ENCODE assay signal across 1 cellular context in genomic region chr6:30889921-30890645, GRCh38.
TF ChIP-seq lines count a peak whose summit lies in the region.

No MANE protein-coding gene starts in this region.

TF ChIP-seq in IMR-90, 13 proteins besides CTCF, POLR2A, EP300 and RAD21 (continued from another document):
- TF ChIP-seq ELK1 (IDR thresholded peaks at IDR 0.05; ENCODE audit: borderline replicate concordance, low read depth, low read length) (no peak), NFE2L2 (IDR thresholded peaks at IDR 0.05; ENCODE audit: low read depth, low read length) (no peak), CEBPB (IDR thresholded peaks at IDR 0.05; ENCODE audit: low read depth, low read length) (no peak), BHLHE40 (IDR thresholded peaks at IDR 0.05; ENCODE audit: low read depth, low read length) (no peak), SMC3 (IDR thresholded peaks at IDR 0.05; ENCODE audit: low read depth, low read length) (no peak), MAFK (IDR thresholded peaks at IDR 0.05; ENCODE audit: low read depth, low read length) (no peak), MAZ (IDR thresholded peaks at IDR 0.05; ENCODE audit: borderline replicate concordance, low read depth, low read length) (no peak)
